Comparison of ENCODE assay signal across 15 cellular contexts in genomic region chr20:57396638-57397003, GRCh38. TPM values are rescaled to one million over a fixed set of nuclear protein-coding genes. Genes with fewer than 3 reads are reported as not detected.
A peak's percentile ranks its signal among the peaks of the same experiment; 100 is the strongest.
DNase-seq lines count a peak whose midpoint lies in the region; ATAC-seq and TF ChIP-seq lines count a peak whose summit lies in the region.
"Had no signal": no experiment of that assay in that cellular context is flagged by ENCODE, and none has a peak within 500 bp of the region (broad histone marks: within the 10 kb centered on the region; RNA-seq: fewer than 3 reads in every experiment).

No MANE protein-coding gene starts in this region.

- DNase-seq in T-helper 2 cell treated with Interferon-gamma antibody and Interleukin-4, amounts not matched to agents 5 μg/mL and 100 μg/mL, for 36 hours (ENCODE audit: low spot score), result no peak
- DNase-seq in T-helper 2 cell, result no peak
- DNase-seq in T-helper 17 cell, result no peak
- DNase-seq in spleen, result no peak
- DNase-seq in SIG-M5 (lab: John Stamatoyannopoulos, UW), result no peak
- DNase-seq in activated gamma-delta T cell (lab: John Stamatoyannopoulos, UW), result no peak
- DNase-seq: activated naive CD8-positive, alpha-beta T cell treated with anti-CD3 and anti-CD28 coated beads, Interleukin-2, amount 10 ng/mL, durations not matched to agents 7 days and 5 days; NCI-H1694 treated with DMSO at 0.1 percent for 48 hours; NCI-H774; SJCRH30; stimulated activated CD4-positive, alpha-beta T cell treated with anti-CD3 and anti-CD28 coated beads, Interleukin-2, amount 100 ng/mL, for 24 hours had no signal

- no peaks in the 10 kb centered on the region for H3K27me3 ChIP-seq in gastroesophageal sphincter
- no peaks in the 10 kb centered on the region for H3K27me3 ChIP-seq in spleen (replicated peaks in 1 of 7)
- H3K27me3 ChIP-seq: SJCRH30 had no signal

- H3K36me3 ChIP-seq in gastroesophageal sphincter, result peaks cover 0 to 44% of the 10 kb centered on the region in 2 donors
- H3K36me3 ChIP-seq in spleen, result peaks cover 0 to 83% (median 45%) of the 10 kb centered on the region in 6 donors

- H3K27me3 Mint-ChIP-seq in T-helper 2 cell treated with Interferon-gamma antibody and Interleukin-4, amounts not matched to agents 5 μg/mL and 100 μg/mL, for 36 hours (ENCODE audit: low read depth), result no peaks in the 10 kb centered on the region
- no peaks in the 10 kb centered on the region for H3K27me3 Mint-ChIP-seq in T-helper 17 cell
- H3K27me3 Mint-ChIP-seq: activated naive CD8-positive, alpha-beta T cell treated with anti-CD3 and anti-CD28 coated beads, Interleukin-2, amount 10 ng/mL, durations not matched to agents 7 days and 5 days had no signal

- peak overlapping the region; percentile 95 for H3K27ac Mint-ChIP-seq in T-helper 2 cell treated with Interferon-gamma antibody and Interleukin-4, amounts not matched to agents 5 μg/mL and 100 μg/mL, for 36 hours
- H3K27ac Mint-ChIP-seq in T-helper 17 cell, result peak overlapping the region; percentile 100

- peak overlapping the region; percentile 84 for H3K4me3 Mint-ChIP-seq in T-helper 2 cell treated with Interferon-gamma antibody and Interleukin-4, amounts not matched to agents 5 μg/mL and 100 μg/mL, for 36 hours
- peak overlapping the region; percentile 55 for H3K4me3 Mint-ChIP-seq in T-helper 17 cell

- 60 to 83% methylated on average over 1 to 2 of the region's 6 CpGs for WGBS in gastroesophageal sphincter (ENCODE audit: low coverage in 1 of 2), 2 donors
- WGBS in spleen, 5 donors, result 85 to 94% (median 88%) methylated on average over 6 of the region's 6 CpGs

- intact Hi-C loops in spleen (cut with DNase I; ENCODE audit: low total_unique reads), result no loop called here

- H3K4me3 ChIP-seq in gastroesophageal sphincter, result no peak overlapping the region
- H3K4me3 ChIP-seq in spleen, result peak overlapping the region in 1 of 8 donors; percentile 94
- H3K4me3 ChIP-seq: SJCRH30 had no signal

- H3K9me3 Mint-ChIP-seq in T-helper 2 cell treated with Interferon-gamma antibody and Interleukin-4, amounts not matched to agents 5 μg/mL and 100 μg/mL, for 36 hours, result no peaks in the 10 kb centered on the region
- H3K9me3 Mint-ChIP-seq: activated naive CD8-positive, alpha-beta T cell treated with anti-CD3 and anti-CD28 coated beads, Interleukin-2, amount 10 ng/mL, durations not matched to agents 7 days and 5 days had no signal

- no peak for ATAC-seq in T-helper 17 cell
- ATAC-seq in gastroesophageal sphincter, result no peak
- ATAC-seq in HG03432 (IDR thresholded peaks at IDR 0.05; ENCODE audit: unreplicated experiment), result no peak
- ATAC-seq: left lobe of liver had no signal

- H3K9me3 ChIP-seq in T-helper 17 cell (ENCODE audit: control insufficient read depth, low read length, poor library complexity, severe bottlenecking) (no peaks in the 10 kb centered on the region), gastroesophageal sphincter (no peaks in the 10 kb centered on the region), spleen (no peaks in the 10 kb centered on the region)
- H3K9me3 ChIP-seq: SJCRH30 had no signal

- peaks cover 85% of the 10 kb centered on the region for H3K36me3 Mint-ChIP-seq in T-helper 2 cell treated with Interferon-gamma antibody and Interleukin-4, amounts not matched to agents 5 μg/mL and 100 μg/mL, for 36 hours (ENCODE audit: low read depth)
- peaks cover 5% of the 10 kb centered on the region for H3K36me3 Mint-ChIP-seq in T-helper 17 cell (ENCODE audit: low read depth)

- peak overlapping the region; percentile 85 to 95 (median 94) for H3K27ac ChIP-seq in gastroesophageal sphincter
- H3K27ac ChIP-seq in spleen, result peak overlapping the region; percentile 60 to 98 (median 88)
- H3K27ac ChIP-seq: 22Rv1, SJCRH30 had no signal

- TF ChIP-seq POLR2A in gastroesophageal sphincter (IDR thresholded peaks at IDR 0.05) (no peak), spleen (IDR thresholded peaks at IDR 0.05) (no peak)

- no peak for TF ChIP-seq CTCF in gastroesophageal sphincter (IDR thresholded peaks at IDR 0.05)
- no peak for TF ChIP-seq CTCF in spleen (IDR thresholded peaks at IDR 0.05 in 8 of 11, conservative IDR thresholded peaks at IDR 0.05 in 3 of 11)

- peaks cover 69% of the 10 kb centered on the region for H3K4me1 Mint-ChIP-seq in T-helper 2 cell treated with Interferon-gamma antibody and Interleukin-4, amounts not matched to agents 5 μg/mL and 100 μg/mL, for 36 hours (ENCODE audit: low read depth)
- peaks cover 57% of the 10 kb centered on the region for H3K4me1 Mint-ChIP-seq in T-helper 17 cell

- H3K4me1 ChIP-seq in gastroesophageal sphincter, result peaks cover 3 to 98% (median 80%) of the 10 kb centered on the region in 3 donors
- peaks cover 85 to 97% (median 94%) of the 10 kb centered on the region in 6 donors for H3K4me1 ChIP-seq in spleen

- TF ChIP-seq EP300 in gastroesophageal sphincter (IDR thresholded peaks at IDR 0.05), result no peak

RNA-seq across cellular contexts. Expression of gene RBM38, which starts 5.4 kb away (rescaled TPM):
- total RNA-seq in T-helper 17 cell (100 to 1,000 TPM; 176 to 257 TPM), gastroesophageal sphincter (100 to 1,000 TPM in 2 of 4 donors, 10 to 100 TPM in 2; 50.9 to 190 (median 106) TPM), spleen (100 to 1,000 TPM in 1 of 7 donors, 10 to 100 TPM in 6; 49.2 to 120 (median 61.6) TPM)
- 10 to 100 TPM; 48.6 to 87.8 (median 81.2) TPM for polyA plus RNA-seq in spleen

RNA-seq across cellular contexts. Expression of gene RAE1, which starts 45.6 kb away (rescaled TPM):
- total RNA-seq in T-helper 17 cell (10 to 100 TPM; 40.5 to 40.6 TPM), gastroesophageal sphincter (10 to 100 TPM; 16.5 to 30.4 (median 25.1) TPM), spleen (10 to 100 TPM; 22.0 to 41.3 (median 24.2) TPM)
- polyA plus RNA-seq in spleen, result 10 to 100 TPM; 16.2 to 20.2 (median 16.7) TPM
